In genomic region chr7:129832282-129832681, GRCh38 we compare ENCODE assay signal across 15 cellular contexts.
DNase-seq lines count a peak whose midpoint lies in the region; ATAC-seq and TF ChIP-seq lines count a peak whose summit lies in the region.
"Had no signal": no experiment of that assay in that cellular context is flagged by ENCODE, and none has a peak within 500 bp of the region (broad histone marks: within the 10 kb centered on the region; RNA-seq: fewer than 3 reads in every experiment).

No MANE protein-coding gene starts in this region.

- WGBS in esophagus muscularis mucosa = 100% methylated on average over 3 of the region's 4 CpGs

- H3K27me3 ChIP-seq in right atrium auricular region (no peaks in the 10 kb centered on the region), esophagus muscularis mucosa (no peaks in the 10 kb centered on the region)

- in situ Hi-C loops in KBM-7 (cut with MboI; ENCODE audit: low pct_unique_long_range_greater_than_20kb, low sequenced_read_pairs) = loop anchor here (25.0 kb wide), 1 partner anchor 180 kb away; no protein-coding TSS in a partner anchor

- H3K9me3 ChIP-seq in right atrium auricular region = no peaks in the 10 kb centered on the region
- H3K9me3 ChIP-seq in esophagus muscularis mucosa = no peaks in the 10 kb centered on the region

- H3K36me3 Mint-ChIP-seq in neural crest cell (ENCODE audit: low read depth) = no peaks in the 10 kb centered on the region

- no peak for TF ChIP-seq POLR2A in esophagus muscularis mucosa (IDR thresholded peaks at IDR 0.05; ENCODE audit: low read depth)

- H3K27me3 Mint-ChIP-seq in neural crest cell (ENCODE audit: low read depth) = no peaks in the 10 kb centered on the region
- H3K27me3 Mint-ChIP-seq: naive B cell had no signal

- intact Hi-C loops in left ventricle myocardium superior (cut with micrococcal nuclease) = loop anchor here (5.0 kb wide), 1 partner anchor 180 kb away; no protein-coding TSS in a partner anchor
- intact Hi-C loops in esophagus muscularis mucosa (cut with DNase I) = no loop called here

- DNase-seq in left ventricle myocardium superior (no peak), right atrium auricular region (ENCODE audit: low spot score) (no peak), esophagus muscularis mucosa (ENCODE audit: extremely low spot score) (no peak), neural crest cell (ENCODE audit: low read depth, low spot score) (no peak), KBM-7 (no peak), RKO (ENCODE audit: low spot score) (no peak), GM10266 (ENCODE audit: extremely low spot score) (no peak)
- DNase-seq in stimulated activated CD4-positive, alpha-beta T cell treated with anti-CD3 and anti-CD28 coated beads, Interleukin-2, amount 100 ng/mL, for 48 hours = no peak
- DNase-seq: activated CD4-positive, CD25-positive, alpha-beta regulatory T cell; activated naive CD4-positive, alpha-beta T cell treated with anti-CD3 and anti-CD28 coated beads for 36 hours; caudate nucleus; DMS 273 treated with DMSO at 0.1 percent for 48 hours; naive B cell; NCI-H1092 treated with DMSO at 0.1 percent for 48 hours; retina had no signal

- H3K36me3 ChIP-seq in right atrium auricular region = peaks cover 18% of the 10 kb centered on the region
- peaks cover 0 to 38% (median 27%) of the 10 kb centered on the region in 4 donors for H3K36me3 ChIP-seq in esophagus muscularis mucosa

- peak overlapping the region; percentile 73 for H3K27ac Mint-ChIP-seq in neural crest cell (ENCODE audit: unreplicated experiment)
- H3K27ac Mint-ChIP-seq: activated naive CD4-positive, alpha-beta T cell treated with anti-CD3 and anti-CD28 coated beads for 36 hours had no signal

- TF ChIP-seq CTCF in right atrium auricular region (IDR thresholded peaks at IDR 0.05) = no peak
- no peak for TF ChIP-seq CTCF in esophagus muscularis mucosa (IDR thresholded peaks at IDR 0.05)
- TF ChIP-seq CTCF in neural crest cell (conservative IDR thresholded peaks at IDR 0.05) = no peak
- no peak for TF ChIP-seq CTCF in GM10266 (IDR thresholded peaks at IDR 0.05; ENCODE audit: control insufficient read depth, insufficient read depth, low read depth, missing control alignments)

- H3K4me3 ChIP-seq in right atrium auricular region = no peak overlapping the region
- H3K4me3 ChIP-seq in esophagus muscularis mucosa = no peak overlapping the region

- peaks cover 27% of the 10 kb centered on the region for H3K4me1 Mint-ChIP-seq in neural crest cell

- H3K4me1 ChIP-seq in right atrium auricular region = peaks cover 0 to 36% of the 10 kb centered on the region in 2 donors
- peaks cover 21 to 34% (median 31%) of the 10 kb centered on the region in 4 donors for H3K4me1 ChIP-seq in esophagus muscularis mucosa

- peak; percentile 1 for ATAC-seq in left ventricle myocardium superior

- no peak for TF ChIP-seq EP300 in esophagus muscularis mucosa (IDR thresholded peaks at IDR 0.05)

- H3K27ac ChIP-seq in right atrium auricular region = peak overlapping the region in 1 of 2 donors; percentile 73
- H3K27ac ChIP-seq in esophagus muscularis mucosa (replicated peaks in 1 of 4) = peak overlapping the region in 3 of 4 donors; percentile 68 to 73 (median 73)

- no peaks in the 10 kb centered on the region for H3K9me3 Mint-ChIP-seq in neural crest cell
- H3K9me3 Mint-ChIP-seq: activated naive CD4-positive, alpha-beta T cell treated with anti-CD3 and anti-CD28 coated beads for 36 hours; naive B cell had no signal

- H3K4me3 Mint-ChIP-seq in neural crest cell = no peak overlapping the region
- H3K4me3 Mint-ChIP-seq: activated naive CD4-positive, alpha-beta T cell treated with anti-CD3 and anti-CD28 coated beads for 36 hours had no signal
